Comparison of ENCODE assay signal across 12 cellular contexts in the genomic region with DNA sequence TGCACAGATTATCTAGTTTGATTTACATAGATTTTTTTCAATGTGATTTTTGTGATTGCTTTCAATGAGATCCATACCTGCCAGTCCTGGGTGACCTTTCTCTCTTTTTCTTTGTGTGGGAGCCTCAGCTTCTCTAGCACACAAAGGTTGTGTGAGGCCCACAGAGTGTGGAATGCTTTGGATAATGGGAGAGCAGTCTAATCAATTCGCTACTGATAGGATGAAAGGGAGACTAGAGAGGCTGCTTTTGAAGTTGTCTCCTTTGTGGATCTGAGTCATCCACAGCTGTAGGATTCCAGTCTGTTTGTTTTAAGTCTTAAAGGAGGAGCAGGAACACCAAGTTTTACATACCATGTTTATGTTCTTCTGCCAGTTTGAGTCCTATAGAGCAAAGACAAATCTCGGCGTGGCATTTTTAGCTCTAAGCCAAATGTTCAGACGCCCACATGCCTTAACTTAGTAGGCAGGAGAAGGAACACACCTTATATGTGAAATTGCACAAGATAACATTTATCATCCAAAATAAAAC.
DNase-seq lines count a peak whose midpoint lies in the region; ATAC-seq, FAIRE-seq and TF ChIP-seq lines count a peak whose summit lies in the region.
"Had no signal": no experiment of that assay in that cellular context is flagged by ENCODE, and none has a peak within 500 bp of the region (broad histone marks: within the 10 kb centered on the region; RNA-seq: fewer than 3 reads in every experiment).

No MANE protein-coding gene starts in this region.

- no peak for TF ChIP-seq CTCF in bronchial epithelial cell (IDR thresholded peaks at IDR 0.05; ENCODE audit: insufficient read depth, low read length, severe bottlenecking)
- TF ChIP-seq CTCF in kidney epithelial cell (IDR thresholded peaks at IDR 0.05; ENCODE audit: insufficient read depth, low read length, poor library complexity, severe bottlenecking) = no peak
- no peak for TF ChIP-seq CTCF in lower leg skin (IDR thresholded peaks at IDR 0.05)
- TF ChIP-seq CTCF in tibial nerve (IDR thresholded peaks at IDR 0.05) = no peak

- peak; percentile 91 for DNase-seq in bronchial epithelial cell (ENCODE audit: low read depth)
- peak; percentile 56 for DNase-seq in kidney epithelial cell (ENCODE audit: low read depth)
- DNase-seq in lower leg skin (ENCODE audit: low spot score in 2 of 2) = no peak
- no peak for DNase-seq in tibial nerve (ENCODE audit: low spot score in 2 of 2)
- no peak for DNase-seq in NCI-H1930 (lab: John Stamatoyannopoulos, UW)
- DNase-seq: activated naive CD4-positive, alpha-beta T cell treated with anti-CD3 and anti-CD28 coated beads for 36 hours; NCI-H2107; sigmoid colon had no signal

- no peaks in the 10 kb centered on the region for H3K9me3 ChIP-seq in HUES64 (ENCODE audit: insufficient read depth, low read depth, low read length)
- no peaks in the 10 kb centered on the region for H3K9me3 ChIP-seq in tibial nerve
- H3K9me3 ChIP-seq: BLaER1, sigmoid colon had no signal

- intact Hi-C loops in lower leg skin (cut with DNase I; ENCODE audit: low total_unique reads) = no loop called here

- peak overlapping the region; percentile 47 for H3K4me3 ChIP-seq in ACC112 (ENCODE audit: low read depth, low read length)
- peak overlapping the region; percentile 17; the same call in 1 of the 2 replicates for H3K4me3 ChIP-seq in HUES64 (ENCODE audit: low read length)
- H3K4me3 ChIP-seq in bronchial epithelial cell (ENCODE audit: low read depth, low read length) = no peak overlapping the region
- H3K4me3 ChIP-seq in kidney epithelial cell (ENCODE audit: low read depth, low read length) = no peak overlapping the region
- no peak overlapping the region for H3K4me3 ChIP-seq in lower leg skin (ENCODE audit: low read depth, poor library complexity, severe bottlenecking)
- H3K4me3 ChIP-seq in tibial nerve = no peak overlapping the region
- H3K4me3 ChIP-seq: BLaER1, sigmoid colon had no signal

- H2AFZ ChIP-seq in ACC112 (ENCODE audit: low read length, unreplicated experiment) = peak overlapping the region; percentile 55

- no peaks in the 10 kb centered on the region for H3K27me3 ChIP-seq in ACC112 (ENCODE audit: insufficient read depth, low read length)
- no peaks in the 10 kb centered on the region for H3K27me3 ChIP-seq in HUES64 (ENCODE audit: insufficient read depth, low read length)
- no peaks in the 10 kb centered on the region for H3K27me3 ChIP-seq in bronchial epithelial cell (ENCODE audit: control insufficient read depth, insufficient read depth, low read length)
- H3K27me3 ChIP-seq in kidney epithelial cell (ENCODE audit: control insufficient read depth, insufficient read depth, low read length) = no peaks in the 10 kb centered on the region
- no peaks in the 10 kb centered on the region for H3K27me3 ChIP-seq in tibial nerve
- H3K27me3 ChIP-seq: BLaER1, sigmoid colon had no signal

- FAIRE-seq in bronchial epithelial cell (lab: Jason Lieb, UNC) = peak; percentile 72

- peak overlapping the region; percentile 66; the same call in 1 of the 2 replicates for H3K9ac ChIP-seq in HUES64 (ENCODE audit: low read depth, low read length)
- H3K9ac ChIP-seq: BLaER1 had no signal

- no peaks in the 10 kb centered on the region for H3K79me2 ChIP-seq in ACC112 (ENCODE audit: control insufficient read depth, insufficient read depth, low read length, unreplicated experiment)

- TF ChIP-seq POLR2A in lower leg skin (IDR thresholded peaks at IDR 0.05) = no peak
- TF ChIP-seq POLR2A in tibial nerve (IDR thresholded peaks at IDR 0.05) = no peak

- peaks cover 14% of the 10 kb centered on the region for H3K4me1 ChIP-seq in ACC112 (ENCODE audit: control insufficient read depth, insufficient read depth, low read length, unreplicated experiment)
- peaks cover 61% of the 10 kb centered on the region for H3K4me1 ChIP-seq in HUES64 (ENCODE audit: insufficient read depth, low read length)
- peaks cover 0 to 7% (median 0%) of the 10 kb centered on the region in 4 donors for H3K4me1 ChIP-seq in tibial nerve
- H3K4me1 ChIP-seq: BLaER1 had no signal

- WGBS in HUES64 = 11% methylated on average over 4 of the region's 4 CpGs
- WGBS in lower leg skin, 2 donors = 48% methylated on average over 4 of the region's 4 CpGs
- 61% methylated on average over 4 of the region's 4 CpGs for WGBS in tibial nerve, 2 donors

- no peak for TF ChIP-seq EP300 in tibial nerve (IDR thresholded peaks at IDR 0.05)

- no peaks in the 10 kb centered on the region for H3K36me3 ChIP-seq in ACC112 (ENCODE audit: insufficient read depth, low read length)
- no peaks in the 10 kb centered on the region for H3K36me3 ChIP-seq in HUES64 (ENCODE audit: insufficient read depth, low read length)
- H3K36me3 ChIP-seq in bronchial epithelial cell (ENCODE audit: control insufficient read depth, insufficient read depth, low read length) = no peaks in the 10 kb centered on the region
- H3K36me3 ChIP-seq in kidney epithelial cell (ENCODE audit: control insufficient read depth, insufficient read depth, low read length) = no peaks in the 10 kb centered on the region
- no peaks in the 10 kb centered on the region for H3K36me3 ChIP-seq in tibial nerve
- H3K36me3 ChIP-seq: BLaER1, sigmoid colon had no signal

- H3K27ac ChIP-seq in ACC112 (ENCODE audit: low read depth, low read length) (peak overlapping the region; percentile 5), HUES64 (ENCODE audit: low read depth, low read length) (peak overlapping the region; percentile 89), tibial nerve (no peak overlapping the region)
- H3K27ac ChIP-seq: BLaER1, sigmoid colon had no signal

- ATAC-seq in GM21381 (IDR thresholded peaks at IDR 0.05; ENCODE audit: unreplicated experiment) = no peak

Comparison
In these comparisons a context has a peak if more than half of its experiments do, and no peak if none do; other contexts are left out.
1. H3K27ac ChIP-seq: peak in ACC112 (single experiment) and HUES64 (single experiment); none in tibial nerve (0 of 4).
2. H3K4me3 ChIP-seq: peak in ACC112 (single experiment) and HUES64 (single experiment); none in bronchial epithelial cell (single experiment), kidney epithelial cell (single experiment), lower leg skin (single experiment) and tibial nerve (0 of 4).
3. DNase-seq: peak in bronchial epithelial cell (single experiment) and kidney epithelial cell (single experiment); none in lower leg skin (0 of 2), tibial nerve (0 of 2) and NCI-H1930 (0 of 2).